ENCODE assay signal across 8 cellular contexts in the genomic region with DNA sequence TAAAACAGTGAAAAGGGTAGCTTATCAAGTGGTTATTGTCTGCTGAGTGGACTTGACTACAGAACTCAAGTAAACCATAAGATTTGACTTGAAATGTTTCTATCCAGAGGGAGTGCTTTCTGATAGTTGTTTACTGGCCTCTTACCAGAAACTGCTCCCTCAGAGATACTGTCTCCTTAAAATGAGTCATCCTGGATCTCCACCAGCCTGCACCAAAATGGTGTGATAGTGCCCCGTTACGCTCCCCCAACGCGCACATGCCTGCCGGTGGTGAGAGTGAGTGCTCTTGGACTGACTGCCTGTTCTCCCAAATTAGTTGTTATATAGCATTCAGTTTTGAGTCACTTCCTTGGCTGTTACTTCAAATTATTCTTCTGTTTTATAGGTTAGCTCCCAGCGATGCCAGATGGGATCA. TPM values are rescaled to one million over a fixed set of nuclear protein-coding genes. Genes with fewer than 3 reads are reported as not detected.
DNase-seq lines count a peak whose midpoint lies in the region; ATAC-seq and TF ChIP-seq lines count a peak whose summit lies in the region.

No MANE protein-coding gene starts in this region.

- no peak overlapping the region for H2BK5ac ChIP-seq in mesenchymal stem cell (ENCODE audit: low read depth, low read length, poor library complexity, severe bottlenecking)

- no TSS peak for BruUV-seq in mammary epithelial cell (replicated peaks; lab: Mats Ljungman, UMichigan)

- no peak for TF ChIP-seq CTCF in mammary epithelial cell (conservative IDR thresholded peaks at IDR 0.05 in 1 of 2, IDR thresholded peaks at IDR 0.05 in 1 of 2; ENCODE audit: extremely low read depth in 1 of 2, insufficient read depth in 1 of 2, low read depth in 1 of 2, low read length in 2 of 2)

- H3K79me2 ChIP-seq in mammary epithelial cell (ENCODE audit: insufficient read depth, low read length): peaks cover 69% of the 10 kb centered on the region

- ATAC-seq in sciatic nerve: no peak

- H3K18ac ChIP-seq in mesenchymal stem cell (ENCODE audit: low read depth in 1 of 2, low read length in 2 of 2): no peak overlapping the region

- H3K4me1 Mint-ChIP-seq in T-helper 2 cell treated with Interferon-gamma antibody and Interleukin-4, amounts not matched to agents 5 μg/mL and 100 μg/mL, for 36 hours (ENCODE audit: low read depth): peaks cover 22% of the 10 kb centered on the region

- no peak overlapping the region for H3K27ac Mint-ChIP-seq in T-helper 2 cell treated with Interferon-gamma antibody and Interleukin-4, amounts not matched to agents 5 μg/mL and 100 μg/mL, for 36 hours

- no peak overlapping the region for H2AFZ ChIP-seq in mammary epithelial cell (ENCODE audit: low read depth, low read length)
- H2AFZ ChIP-seq in mesenchymal stem cell (ENCODE audit: low read depth, low read length): no peak overlapping the region

- no peak overlapping the region for H4K8ac ChIP-seq in mesenchymal stem cell (ENCODE audit: low read length)

- H3K27ac ChIP-seq in mammary epithelial cell (ENCODE audit: insufficient read depth, low read depth, low read length) (peak overlapping the region; percentile 58), mesenchymal stem cell (ENCODE audit: low read length, poor library complexity, severe bottlenecking) (no peak overlapping the region)

- H3K4ac ChIP-seq in mesenchymal stem cell (ENCODE audit: low read depth in 1 of 2, low read length in 2 of 2): no peak overlapping the region

- peak; percentile 72 for DNase-seq in AG20443 (ENCODE audit: low spot score)
- peak; percentile 18 for DNase-seq in MV-4-11 (lab: John Stamatoyannopoulos, UW)
- peak; percentile 82 for DNase-seq in mammary epithelial cell
- peak; percentile 87 for DNase-seq in mesenchymal stem cell
- no peak for DNase-seq in stimulated activated naive CD4-positive, alpha-beta T cell (lab: John Stamatoyannopoulos, UW)
- DNase-seq in T-helper 9 cell: no peak
- no peak for DNase-seq in T-helper 2 cell treated with Interferon-gamma antibody and Interleukin-4, amounts not matched to agents 5 μg/mL and 100 μg/mL, for 36 hours (ENCODE audit: low spot score)
- DNase-seq in sciatic nerve (ENCODE audit: low spot score): no peak

- H3K27me3 ChIP-seq in mammary epithelial cell (ENCODE audit: insufficient read depth, low read length) (no peaks in the 10 kb centered on the region), mesenchymal stem cell (ENCODE audit: control insufficient read depth in 1 of 2, insufficient read depth in 1 of 2, low read length in 2 of 2) (no peaks in the 10 kb centered on the region)

- 15% methylated on average over 6 of the region's 6 CpGs for WGBS in mammary epithelial cell (ENCODE audit: low coverage, missing lambda C conversion rate)
- 20% methylated on average over 6 of the region's 6 CpGs for WGBS in mesenchymal stem cell

- H3K4me3 ChIP-seq in mammary epithelial cell (replicated peaks in 1 of 3; ENCODE audit: insufficient read depth in 1 of 3, low read depth in 2 of 3, low read length in 3 of 3) (no peak overlapping the region), mesenchymal stem cell (ENCODE audit: insufficient read depth in 1 of 2, low read depth in 1 of 2, low read length in 2 of 2) (peak overlapping the region in 1 of 2 experiments; percentile 31)

- H2BK12ac ChIP-seq in mesenchymal stem cell (ENCODE audit: low read length in 2 of 2): peak overlapping the region in 1 of 2 experiments; percentile 68

- H3K36me3 ChIP-seq in mammary epithelial cell (ENCODE audit: insufficient read depth, low read length): peaks cover 30% of the 10 kb centered on the region
- H3K36me3 ChIP-seq in mesenchymal stem cell (ENCODE audit: control insufficient read depth in 1 of 2, insufficient read depth in 2 of 2, low read depth in 1 of 2, low read length in 2 of 2): peaks cover 30 to 62% of the 10 kb centered on the region in 2 experiments

- H3K9ac ChIP-seq in mammary epithelial cell (ENCODE audit: insufficient read depth, low read length): peak overlapping the region; percentile 28
- H3K9ac ChIP-seq in mesenchymal stem cell (ENCODE audit: low read length): peak overlapping the region; percentile 49

- no peak overlapping the region for H2BK15ac ChIP-seq in mesenchymal stem cell (ENCODE audit: low read depth, poor library complexity, severe bottlenecking)

- H2BK120ac ChIP-seq in mesenchymal stem cell (ENCODE audit: low read depth, low read length): no peak overlapping the region

- in situ Hi-C loops in mammary epithelial cell (cut with MboI; ENCODE audit: low sequenced_read_pairs in 2 of 2): no loop called here

- H3K23ac ChIP-seq in mesenchymal stem cell (ENCODE audit: low read length in 2 of 2): no peak overlapping the region

- H3K4me2 ChIP-seq in mammary epithelial cell (ENCODE audit: insufficient read depth, low read depth, low read length) (peak overlapping the region; percentile 34), mesenchymal stem cell (ENCODE audit: low read length, poor library complexity, severe bottlenecking) (no peak overlapping the region)

- peaks cover 40% of the 10 kb centered on the region for H3K4me1 ChIP-seq in mammary epithelial cell (ENCODE audit: insufficient read depth, low read length)
- peaks cover 15% of the 10 kb centered on the region for H3K4me1 ChIP-seq in mesenchymal stem cell (ENCODE audit: control insufficient read depth, insufficient read depth, low read depth, low read length)

- peaks cover 5% of the 10 kb centered on the region for H3K79me1 ChIP-seq in mesenchymal stem cell (replicated peaks; ENCODE audit: low read length, poor library complexity, severe bottlenecking)

- H3K36me3 Mint-ChIP-seq in T-helper 2 cell treated with Interferon-gamma antibody and Interleukin-4, amounts not matched to agents 5 μg/mL and 100 μg/mL, for 36 hours (ENCODE audit: low read depth): peaks cover 66% of the 10 kb centered on the region

- H3K27me3 Mint-ChIP-seq in T-helper 2 cell treated with Interferon-gamma antibody and Interleukin-4, amounts not matched to agents 5 μg/mL and 100 μg/mL, for 36 hours (ENCODE audit: low read depth): no peaks in the 10 kb centered on the region

- no peaks in the 10 kb centered on the region for H3K9me3 ChIP-seq in mammary epithelial cell (replicated peaks; ENCODE audit: insufficient read depth, low read length)
- H3K9me3 ChIP-seq in mesenchymal stem cell (ENCODE audit: control insufficient read depth, low read length): no peaks in the 10 kb centered on the region

- dilution Hi-C loops in mammary epithelial cell (cut with HindIII; ENCODE audit: low sequenced_read_pairs): loop anchor here (10.0 kb wide), 1 partner anchor 292 kb away; no protein-coding TSS in a partner anchor

- H3K14ac ChIP-seq in mesenchymal stem cell (ENCODE audit: low read length in 2 of 2): no peak overlapping the region

- H2AK5ac ChIP-seq in mesenchymal stem cell (ENCODE audit: low read length, severe bottlenecking): no peak overlapping the region

- no peaks in the 10 kb centered on the region for H3K9me3 Mint-ChIP-seq in T-helper 2 cell treated with Interferon-gamma antibody and Interleukin-4, amounts not matched to agents 5 μg/mL and 100 μg/mL, for 36 hours

- no peak overlapping the region for H3K4me3 Mint-ChIP-seq in T-helper 2 cell treated with Interferon-gamma antibody and Interleukin-4, amounts not matched to agents 5 μg/mL and 100 μg/mL, for 36 hours

- intact Hi-C loops in mammary epithelial cell (cut with micrococcal nuclease): loop anchor here (1.0 kb wide), 1 partner anchor 39 kb away; no protein-coding TSS in a partner anchor
- intact Hi-C loops in sciatic nerve (cut with DNase I): no loop called here

- no peak overlapping the region for H4K91ac ChIP-seq in mesenchymal stem cell (ENCODE audit: low read length)

- CTCF ChIA-PET in mammary epithelial cell (lab: Charles Lee; ENCODE audit: low non-redundant PET): no interaction called here

- H4K20me1 ChIP-seq in mammary epithelial cell (ENCODE audit: insufficient read depth, low read length): peaks cover 4% of the 10 kb centered on the region

RNA-seq across cellular contexts. Expression of a gene that starts 22.9 kb away (rescaled TPM):
- total RNA-seq in mammary epithelial cell (1 to 10 TPM in 1 of 2 donors, under 1 TPM in 1; 0.66 to 1.2 TPM), sciatic nerve (9.8 TPM)
- 0.71 TPM for polyA plus RNA-seq in mammary epithelial cell
- polyA minus RNA-seq in mammary epithelial cell: not detected
- polyA plus RNA-seq in mesenchymal stem cell (2013, experiment 1 of 2): 13.5 TPM
- polyA plus RNA-seq in mesenchymal stem cell (2013, experiment 2 of 2): 14.0 TPM

RNA-seq across cellular contexts. Expression of a gene that starts 22.9 kb away (rescaled TPM):
- total RNA-seq in mammary epithelial cell (100 to 1,000 TPM in 1 of 2 donors, 10 to 100 TPM in 1; 65.1 to 221 TPM), sciatic nerve (104 TPM)
- 48.7 TPM for polyA plus RNA-seq in mammary epithelial cell
- 31.0 TPM for polyA minus RNA-seq in mammary epithelial cell
- 0.72 TPM for polyA plus RNA-seq in mesenchymal stem cell (2013, experiment 1 of 2)
- polyA plus RNA-seq in mesenchymal stem cell (2013, experiment 2 of 2): 0.78 TPM

RNA-seq across cellular contexts. Expression of a gene that starts 25.2 kb away (rescaled TPM):
- total RNA-seq in mammary epithelial cell: 10 to 100 TPM in 1 of 2 donors, 1 to 10 TPM in 1; 3.3 to 17.0 TPM
- 18.8 TPM for polyA plus RNA-seq in mammary epithelial cell
- 18.6 TPM for polyA minus RNA-seq in mammary epithelial cell
- polyA plus RNA-seq in mesenchymal stem cell (2013, experiment 1 of 2): 313 TPM
- polyA plus RNA-seq in mesenchymal stem cell (2013, experiment 2 of 2): 315 TPM
- total RNA-seq in sciatic nerve: 57.7 TPM

Comparison
In these comparisons a context has a peak if more than half of its experiments do, and no peak if none do; other contexts are left out.
1. DNase-seq: peak in AG20443 (single experiment), MV-4-11 (single experiment), mammary epithelial cell (single experiment) and mesenchymal stem cell (single experiment); none in stimulated activated naive CD4-positive, alpha-beta T cell (0 of 6), T-helper 9 cell (single experiment), T-helper 2 cell treated with Interferon-gamma antibody and Interleukin-4, amounts not matched to agents 5 μg/mL and 100 μg/mL, for 36 hours (single experiment) and sciatic nerve (single experiment).